Comparison of ENCODE assay signal across 1 cellular context in the genomic region with DNA sequence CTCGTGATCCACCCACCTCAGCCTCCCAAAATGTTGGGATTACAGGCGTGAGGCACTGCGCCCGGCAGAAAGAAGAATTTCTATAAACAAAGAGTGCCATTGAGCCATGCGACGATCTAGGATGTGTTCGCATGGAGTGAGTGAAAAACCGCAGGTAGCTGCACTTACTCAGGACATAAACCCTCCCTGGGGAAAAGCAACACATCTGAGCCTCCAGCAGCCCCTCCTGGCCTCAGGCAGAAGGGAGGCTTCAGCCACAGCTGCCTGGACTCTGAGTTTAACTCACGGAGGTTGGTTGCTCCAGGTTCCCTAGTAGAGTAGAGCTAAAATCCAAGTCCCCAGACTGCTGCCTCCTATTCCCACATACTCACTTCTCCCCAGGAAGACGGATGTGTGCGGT.
TF ChIP-seq lines count a peak whose summit lies in the region.

No MANE protein-coding gene starts in this region.

TF ChIP-seq in WTC11, 78 proteins besides CTCF, POLR2A, EP300 and RAD21 (continued from another document):
- TF ChIP-seq, protein P1, sequence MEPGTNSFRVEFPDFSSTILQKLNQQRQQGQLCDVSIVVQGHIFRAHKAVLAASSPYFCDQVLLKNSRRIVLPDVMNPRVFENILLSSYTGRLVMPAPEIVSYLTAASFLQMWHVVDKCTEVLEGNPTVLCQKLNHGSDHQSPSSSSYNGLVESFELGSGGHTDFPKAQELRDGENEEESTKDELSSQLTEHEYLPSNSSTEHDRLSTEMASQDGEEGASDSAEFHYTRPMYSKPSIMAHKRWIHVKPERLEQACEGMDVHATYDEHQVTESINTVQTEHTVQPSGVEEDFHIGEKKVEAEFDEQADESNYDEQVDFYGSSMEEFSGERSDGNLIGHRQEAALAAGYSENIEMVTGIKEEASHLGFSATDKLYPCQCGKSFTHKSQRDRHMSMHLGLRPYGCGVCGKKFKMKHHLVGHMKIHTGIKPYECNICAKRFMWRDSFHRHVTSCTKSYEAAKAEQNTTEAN (CRISPR knock-in tag; IDR thresholded peaks at IDR 0.05) = no peak
